In the genomic region with DNA sequence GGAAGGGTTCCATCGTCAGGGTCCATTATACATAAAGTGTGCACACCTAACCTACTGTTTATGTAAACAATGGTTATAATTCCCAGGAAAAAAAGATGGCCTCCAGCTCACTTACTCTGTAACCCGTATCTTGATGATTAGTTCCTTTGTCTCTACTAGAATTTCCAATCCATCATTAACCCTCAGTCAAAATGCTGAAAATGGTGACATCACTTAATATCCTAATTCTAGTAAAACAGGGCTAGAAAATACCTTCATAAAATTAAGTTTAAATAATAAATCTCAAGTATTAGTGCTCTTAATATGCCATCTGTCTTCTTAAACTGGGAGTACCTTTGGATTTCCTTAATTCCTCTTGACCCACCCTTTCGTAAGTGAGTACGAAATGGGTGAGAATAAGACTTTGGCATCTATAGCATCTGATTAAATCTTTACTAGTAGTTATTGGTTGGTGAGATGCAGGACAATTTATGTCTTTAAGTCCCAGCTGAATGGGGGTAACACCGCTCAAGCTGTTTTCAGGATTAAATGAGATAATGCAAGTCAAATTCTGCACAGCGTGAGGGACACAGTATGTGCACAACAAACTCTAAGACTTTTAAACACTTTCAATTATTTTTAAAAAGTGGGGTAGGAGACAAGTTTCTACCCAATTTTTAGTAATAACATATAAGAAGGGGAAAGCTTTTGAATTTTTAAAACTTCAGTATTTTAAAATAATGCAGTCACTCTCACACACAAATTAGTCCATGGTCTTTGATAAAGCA, we compare ENCODE assay signal across 8 cellular contexts. TPM values are rescaled to one million over a fixed set of nuclear protein-coding genes. Genes with fewer than 3 reads are reported as not detected.
DNase-seq lines count a peak whose midpoint lies in the region; ATAC-seq, FAIRE-seq and TF ChIP-seq lines count a peak whose summit lies in the region.

No MANE protein-coding gene starts in this region.

- H3K36me3 Mint-ChIP-seq in GM23338 (ENCODE audit: low read depth): peaks cover 15% of the 10 kb centered on the region
- H3K36me3 Mint-ChIP-seq in T-helper 17 cell (ENCODE audit: low read depth): peaks cover 2% of the 10 kb centered on the region

- peaks cover 9% of the 10 kb centered on the region for H3K4me1 ChIP-seq in GM23338 (ENCODE audit: insufficient read depth)
- peaks cover 0 to 18% (median 17%) of the 10 kb centered on the region in 4 donors for H3K4me1 ChIP-seq in sigmoid colon

- H3K27ac Mint-ChIP-seq in GM23338: peak overlapping the region; percentile 90
- peak overlapping the region; percentile 94 for H3K27ac Mint-ChIP-seq in T-helper 17 cell

- intact Hi-C loops in sigmoid colon (cut with DNase I): no loop called here

- TF ChIP-seq EP300 in sigmoid colon (IDR thresholded peaks at IDR 0.05): no peak

- H3K4me3 ChIP-seq in GM23338 (peak overlapping the region; percentile 75), fibroblast of pulmonary artery (replicated peaks; ENCODE audit: low read depth, low read length) (peak overlapping the region; percentile 82), sigmoid colon (peak overlapping the region; percentile 64 to 80 (median 74))

- H3K36me3 ChIP-seq in GM23338 (ENCODE audit: insufficient read depth): no peaks in the 10 kb centered on the region
- H3K36me3 ChIP-seq in sigmoid colon: no peaks in the 10 kb centered on the region

- no peak overlapping the region for H2AFZ ChIP-seq in GM23338

- H3F3A ChIP-seq in GM23338 (replicated peaks; ENCODE audit: low read depth): no peaks in the 10 kb centered on the region

- ATAC-seq in GM23338 (no peak), T-helper 17 cell (no peak), GM18511 (IDR thresholded peaks at IDR 0.05; ENCODE audit: unreplicated experiment) (no peak), GM21423 (IDR thresholded peaks at IDR 0.05; ENCODE audit: unreplicated experiment) (no peak)

- peaks cover 21% of the 10 kb centered on the region for H3K4me1 Mint-ChIP-seq in GM23338
- H3K4me1 Mint-ChIP-seq in T-helper 17 cell: peaks cover 15% of the 10 kb centered on the region

- H4K20me1 ChIP-seq in GM23338 (replicated peaks; ENCODE audit: insufficient read depth): peaks cover 13% of the 10 kb centered on the region

- H3K27me3 Mint-ChIP-seq in GM23338 (ENCODE audit: insufficient read depth, low read depth, poor library complexity) (peaks cover 8% of the 10 kb centered on the region), T-helper 17 cell (no peaks in the 10 kb centered on the region)

- no peak for TF ChIP-seq CTCF in GM23338 (conservative IDR thresholded peaks at IDR 0.05; ENCODE audit: low read depth in 2 of 2)
- no peak for TF ChIP-seq CTCF in fibroblast of pulmonary artery (IDR thresholded peaks at IDR 0.05; ENCODE audit: low read length, missing control alignments)
- TF ChIP-seq CTCF in sigmoid colon (IDR thresholded peaks at IDR 0.05): no peak

- H3K9me3 Mint-ChIP-seq in GM23338: peaks cover 3% of the 10 kb centered on the region; the same call in 1 of the 3 replicates

- H3K27me3 ChIP-seq in GM23338 (ENCODE audit: insufficient read depth) (no peaks in the 10 kb centered on the region), sigmoid colon (no peaks in the 10 kb centered on the region)

- no peaks in the 10 kb centered on the region for H3K9me3 ChIP-seq in T-helper 17 cell (ENCODE audit: control insufficient read depth, low read length, poor library complexity, severe bottlenecking)
- no peaks in the 10 kb centered on the region for H3K9me3 ChIP-seq in sigmoid colon

- DNase-seq in GM23338 (ENCODE audit: low spot score): no peak
- DNase-seq in T-helper 17 cell: no peak
- no peak for DNase-seq in fibroblast of pulmonary artery (ENCODE audit: low read depth)
- no peak for DNase-seq in sigmoid colon
- DNase-seq in urothelium cell line (ENCODE audit: low spot score): no peak
- no peak for DNase-seq in NCI-H2107 treated with DMSO at 0.1 percent for 48 hours (lab: John Stamatoyannopoulos, UW; ENCODE audit: unreplicated experiment)

- H3K27ac ChIP-seq in GM23338 (ENCODE audit: low read depth) (no peak overlapping the region), sigmoid colon (peak overlapping the region; percentile 90 to 96 (median 92))

- no peak for FAIRE-seq in urothelium cell line (lab: Jason Lieb, UNC)

- H3K79me2 ChIP-seq in GM23338 (replicated peaks; ENCODE audit: insufficient read depth): peaks cover 65% of the 10 kb centered on the region

- H3K9me2 ChIP-seq in GM23338 (ENCODE audit: insufficient read depth): no peaks in the 10 kb centered on the region

- peak overlapping the region; percentile 89 for H3K4me3 Mint-ChIP-seq in GM23338
- peak overlapping the region; percentile 97 for H3K4me3 Mint-ChIP-seq in T-helper 17 cell

- TF ChIP-seq POLR2A in sigmoid colon (IDR thresholded peaks at IDR 0.05): no peak

- WGBS in sigmoid colon, 2 donors: 90 to 94% methylated on average over 6 of the region's 6 CpGs

- peak overlapping the region; percentile 84 for H3K4me2 ChIP-seq in GM23338

TF ChIP-seq in GM23338, 12 proteins besides CTCF, POLR2A, EP300 and RAD21 (continues in another document):
- no peak for TF ChIP-seq EZH2 (IDR thresholded peaks at IDR 0.05; ENCODE audit: low read depth, unreplicated experiment)
- no peak for TF ChIP-seq ZNF114 (CRISPR knock-in tag; IDR thresholded peaks at IDR 0.05)
- TF ChIP-seq, protein P1, sequence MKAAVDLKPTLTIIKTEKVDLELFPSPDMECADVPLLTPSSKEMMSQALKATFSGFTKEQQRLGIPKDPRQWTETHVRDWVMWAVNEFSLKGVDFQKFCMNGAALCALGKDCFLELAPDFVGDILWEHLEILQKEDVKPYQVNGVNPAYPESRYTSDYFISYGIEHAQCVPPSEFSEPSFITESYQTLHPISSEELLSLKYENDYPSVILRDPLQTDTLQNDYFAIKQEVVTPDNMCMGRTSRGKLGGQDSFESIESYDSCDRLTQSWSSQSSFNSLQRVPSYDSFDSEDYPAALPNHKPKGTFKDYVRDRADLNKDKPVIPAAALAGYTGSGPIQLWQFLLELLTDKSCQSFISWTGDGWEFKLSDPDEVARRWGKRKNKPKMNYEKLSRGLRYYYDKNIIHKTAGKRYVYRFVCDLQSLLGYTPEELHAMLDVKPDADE (IDR thresholded peaks at IDR 0.05): no peak
- TF ChIP-seq ZNF331 (CRISPR knock-in tag; IDR thresholded peaks at IDR 0.05; ENCODE audit: low read depth): no peak
- TF ChIP-seq CREB1 (CRISPR knock-in tag; IDR thresholded peaks at IDR 0.05; ENCODE audit: low read depth): no peak
- no peak for TF ChIP-seq POLR2AphosphoS5 (IDR thresholded peaks at IDR 0.05; ENCODE audit: low read depth)
- TF ChIP-seq STAT1 (IDR thresholded peaks at IDR 0.05; ENCODE audit: unreplicated experiment): no peak
- no peak for TF ChIP-seq JUNB (IDR thresholded peaks at IDR 0.05; ENCODE audit: unreplicated experiment)
- no peak for TF ChIP-seq EZH2phosphoT487 (IDR thresholded peaks at IDR 0.05; ENCODE audit: unreplicated experiment)
- no peak for TF ChIP-seq NANOG (IDR thresholded peaks at IDR 0.05; ENCODE audit: borderline replicate concordance)
- TF ChIP-seq, protein P2, sequence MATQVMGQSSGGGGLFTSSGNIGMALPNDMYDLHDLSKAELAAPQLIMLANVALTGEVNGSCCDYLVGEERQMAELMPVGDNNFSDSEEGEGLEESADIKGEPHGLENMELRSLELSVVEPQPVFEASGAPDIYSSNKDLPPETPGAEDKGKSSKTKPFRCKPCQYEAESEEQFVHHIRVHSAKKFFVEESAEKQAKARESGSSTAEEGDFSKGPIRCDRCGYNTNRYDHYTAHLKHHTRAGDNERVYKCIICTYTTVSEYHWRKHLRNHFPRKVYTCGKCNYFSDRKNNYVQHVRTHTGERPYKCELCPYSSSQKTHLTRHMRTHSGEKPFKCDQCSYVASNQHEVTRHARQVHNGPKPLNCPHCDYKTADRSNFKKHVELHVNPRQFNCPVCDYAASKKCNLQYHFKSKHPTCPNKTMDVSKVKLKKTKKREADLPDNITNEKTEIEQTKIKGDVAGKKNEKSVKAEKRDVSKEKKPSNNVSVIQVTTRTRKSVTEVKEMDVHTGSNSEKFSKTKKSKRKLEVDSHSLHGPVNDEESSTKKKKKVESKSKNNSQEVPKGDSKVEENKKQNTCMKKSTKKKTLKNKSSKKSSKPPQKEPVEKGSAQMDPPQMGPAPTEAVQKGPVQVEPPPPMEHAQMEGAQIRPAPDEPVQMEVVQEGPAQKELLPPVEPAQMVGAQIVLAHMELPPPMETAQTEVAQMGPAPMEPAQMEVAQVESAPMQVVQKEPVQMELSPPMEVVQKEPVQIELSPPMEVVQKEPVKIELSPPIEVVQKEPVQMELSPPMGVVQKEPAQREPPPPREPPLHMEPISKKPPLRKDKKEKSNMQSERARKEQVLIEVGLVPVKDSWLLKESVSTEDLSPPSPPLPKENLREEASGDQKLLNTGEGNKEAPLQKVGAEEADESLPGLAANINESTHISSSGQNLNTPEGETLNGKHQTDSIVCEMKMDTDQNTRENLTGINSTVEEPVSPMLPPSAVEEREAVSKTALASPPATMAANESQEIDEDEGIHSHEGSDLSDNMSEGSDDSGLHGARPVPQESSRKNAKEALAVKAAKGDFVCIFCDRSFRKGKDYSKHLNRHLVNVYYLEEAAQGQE (IDR thresholded peaks at IDR 0.05; ENCODE audit: unreplicated experiment): no peak

RNA-seq across cellular contexts. Expression of a gene that starts 1.6 kb away (rescaled TPM):
- total RNA-seq in GM23338 (2014; rRNA removed; shearing (Covaris generic)): 166 and 193 TPM in 2 replicates
- polyA plus RNA-seq in GM23338 (2016; fragmentation: Nextera tagmentation; extraction: Ambion mirVana) (868 and 956 TPM in 2 replicates), sigmoid colon (10 to 100 TPM; 69.4 to 76.9 (median 69.4) TPM)
- total RNA-seq in T-helper 17 cell (10 to 100 TPM; 25.0 to 31.5 TPM), sigmoid colon (10 to 100 TPM; 49.9 to 82.8 (median 61.3) TPM)
